In genomic region chr16:89706446-89707260, GRCh38 we compare ENCODE assay signal across 15 cellular contexts. TPM values are rescaled to one million over a fixed set of nuclear protein-coding genes. Genes with fewer than 3 reads are reported as not detected.
DNase-seq lines count a peak whose midpoint lies in the region; ATAC-seq, FAIRE-seq and TF ChIP-seq lines count a peak whose summit lies in the region.
"Had no signal": no experiment of that assay in that cellular context is flagged by ENCODE, and none has a peak within 500 bp of the region (broad histone marks: within the 10 kb centered on the region; RNA-seq: fewer than 3 reads in every experiment).

No MANE protein-coding gene starts in this region.

- H3K36me3 ChIP-seq in ACC112 (ENCODE audit: insufficient read depth, low read length) = no peaks in the 10 kb centered on the region
- no peaks in the 10 kb centered on the region for H3K36me3 ChIP-seq in H7 (replicated peaks; ENCODE audit: control insufficient read depth, insufficient read depth, low read length)
- H3K36me3 ChIP-seq in keratinocyte (ENCODE audit: control insufficient read depth in 2 of 2, extremely low read depth in 1 of 2, insufficient read depth in 2 of 2, low read length in 2 of 2) = peaks cover 0 to 1% of the 10 kb centered on the region in 2 experiments
- H3K36me3 ChIP-seq: pancreas, thyroid gland, WERI-Rb-1 had no signal

- H3K4me1 ChIP-seq in ACC112 (ENCODE audit: control insufficient read depth, insufficient read depth, low read length, unreplicated experiment) (no peaks in the 10 kb centered on the region), keratinocyte (ENCODE audit: control insufficient read depth, extremely low read depth, insufficient read depth, low read length) (peaks cover 9% of the 10 kb centered on the region)
- H3K4me1 ChIP-seq: pancreas had no signal

- no peaks in the 10 kb centered on the region for H3K9me3 ChIP-seq in keratinocyte (ENCODE audit: control insufficient read depth, low read depth, low read length)
- H3K9me3 ChIP-seq: pancreas, thyroid gland had no signal

- H3K27me3 ChIP-seq in ACC112 (ENCODE audit: insufficient read depth, low read length) (no peaks in the 10 kb centered on the region), H7 (ENCODE audit: control insufficient read depth, insufficient read depth, low read length) (peaks cover 3% of the 10 kb centered on the region; the same call in 1 of the 2 replicates), keratinocyte (ENCODE audit: control insufficient read depth, extremely low read depth, insufficient read depth, low read length) (no peaks in the 10 kb centered on the region)
- H3K27me3 ChIP-seq: pancreas, thyroid gland had no signal

- no peak overlapping the region for H2AFZ ChIP-seq in ACC112 (ENCODE audit: low read length, unreplicated experiment)
- H2AFZ ChIP-seq in keratinocyte (ENCODE audit: control insufficient read depth, low read length) = peak overlapping the region; percentile 83

- H3K27ac ChIP-seq in ACC112 (ENCODE audit: low read depth, low read length) = no peak overlapping the region
- H3K27ac ChIP-seq in RWPE1 = peak overlapping the region; percentile 42
- H3K27ac ChIP-seq in keratinocyte (ENCODE audit: control insufficient read depth, insufficient read depth, low read length) = no peak overlapping the region
- H3K27ac ChIP-seq: pancreas, thyroid gland, WERI-Rb-1 had no signal

- POLR2A ChIA-PET in RWPE1 (lab: Yijun Ruan, JAX; ENCODE audit: low non-redundant PET) = interaction anchor here (0.6 kb wide), 1 partner anchor 904 kb away, joined by 5 read pairs; no protein-coding TSS in a partner anchor

- no peak overlapping the region for H3K9ac ChIP-seq in keratinocyte (ENCODE audit: control insufficient read depth, extremely low read depth, insufficient read depth, low read length)

- no peaks in the 10 kb centered on the region for H3K9me1 ChIP-seq in keratinocyte (ENCODE audit: control insufficient read depth, extremely low read depth, insufficient read depth, low read length)

- dilution Hi-C loops in keratinocyte (cut with MboI; ENCODE audit: extremely low pct_ligation_motif_present, low sequenced_read_pairs) = no loop called here

- peak overlapping the region; percentile 74 for H3K4me2 ChIP-seq in keratinocyte (ENCODE audit: control insufficient read depth, extremely low read depth, insufficient read depth, low read depth, low read length)

- DNase-seq in H7 (peak; percentile 56), RWPE1 (ENCODE audit: low spot score) (no peak), keratinocyte (ENCODE audit: low read depth, low spot score) (no peak)
- DNase-seq in activated CD4-positive, CD25-positive, alpha-beta regulatory T cell treated with anti-CD3 and anti-CD28 coated beads, Interleukin-2, amount 50 U/mL, for 72 hours = no peak
- DNase-seq: amniotic stem cell, GOT3, NCI-H187 treated with DMSO at 0.1 percent for 48 hours had no signal

- peak overlapping the region; percentile 15; the same call in 1 of the 2 replicates for H3K4me3 ChIP-seq in ACC112 (ENCODE audit: low read depth, low read length)
- no peak overlapping the region for H3K4me3 ChIP-seq in H7 (ENCODE audit: insufficient read depth, low read depth, low read length)
- no peak overlapping the region for H3K4me3 ChIP-seq in keratinocyte (ENCODE audit: control insufficient read depth in 2 of 3, extremely low read depth in 1 of 3, insufficient read depth in 2 of 3, low read depth in 1 of 3, low read length in 3 of 3)
- H3K4me3 ChIP-seq: thyroid gland had no signal

- TF ChIP-seq CTCF in RWPE1 (conservative IDR thresholded peaks at IDR 0.05; ENCODE audit: low read depth) (no peak), keratinocyte (optimal IDR thresholded peaks at IDR 0.05 in 1 of 3, IDR thresholded peaks at IDR 0.05 in 1 of 3, conservative IDR thresholded peaks at IDR 0.05 in 1 of 3; ENCODE audit: extremely low read depth in 1 of 3, insufficient read depth in 2 of 3, low read length in 3 of 3) (no peak)

- CTCF ChIA-PET in RWPE1 (lab: Yijun Ruan, JAX) = interaction anchor here (0.6 to 1.2 kb wide), 9 partner anchors 12 to 371 kb away, joined by 3 to 7 read pairs (median 5); partner anchors contain the start of genes PRDM7 and VPS9D1

- H3K79me2 ChIP-seq in ACC112 (ENCODE audit: control insufficient read depth, insufficient read depth, low read length, unreplicated experiment) (no peaks in the 10 kb centered on the region), keratinocyte (ENCODE audit: control insufficient read depth, insufficient read depth, low read length) (no peaks in the 10 kb centered on the region)

- no peaks in the 10 kb centered on the region for H4K20me1 ChIP-seq in keratinocyte (ENCODE audit: control insufficient read depth, extremely low read depth, insufficient read depth, low read length)

- FAIRE-seq in keratinocyte (lab: Jason Lieb, UNC) = no peak
- FAIRE-seq: pancreas had no signal

- no peak for ATAC-seq in GM21717 (IDR thresholded peaks at IDR 0.05; ENCODE audit: unreplicated experiment)
- no peak for ATAC-seq in GM18520 (IDR thresholded peaks at IDR 0.05; ENCODE audit: unreplicated experiment)
- no peak for ATAC-seq in HG03432 (IDR thresholded peaks at IDR 0.05; ENCODE audit: unreplicated experiment)
- ATAC-seq: effector memory CD8-positive, alpha-beta T cell had no signal

RNA-seq across cellular contexts. Expression of gene SPATA2L, which starts 5.1 kb away (rescaled TPM):
- 13.5 and 16.0 TPM in 2 replicates for total RNA-seq in H7 (2014; rRNA removed; shearing (Covaris generic))
- polyA plus RNA-seq in keratinocyte = 1.7 to 3.9 TPM (median 2.8 TPM) in 3 replicates
- 2.1 TPM for polyA plus RNA-seq in keratinocyte (2011; ENCODE audit: low read depth)
- polyA plus RNA-seq in keratinocyte (2011; cell fraction: cytosol; rRNA removed) = 1.4 and 4.8 TPM in 2 replicates
- 4.5 and 5.6 TPM in 2 replicates for polyA plus RNA-seq in keratinocyte (2011; cell fraction: nucleus; rRNA removed)
- polyA plus RNA-seq in keratinocyte (2012; ENCODE audit: low replicate concordance) = 3.4 and 3.8 TPM in 2 replicates
- polyA minus RNA-seq in keratinocyte = 1.6 to 2.9 TPM (median 2.3 TPM) in 3 replicates
- 12.9 TPM for polyA minus RNA-seq in keratinocyte (2011; cell fraction: cytosol; rRNA and poly(A)+ RNA removed)
- 4.1 and 6.8 TPM in 2 replicates for polyA minus RNA-seq in keratinocyte (2011; cell fraction: nucleus; rRNA and poly(A)+ RNA removed)

RNA-seq across cellular contexts. Expression of gene VPS9D1, which starts 14.0 kb away (rescaled TPM):
- 1.9 and 4.5 TPM in 2 replicates for total RNA-seq in H7 (2014; rRNA removed; shearing (Covaris generic))
- polyA plus RNA-seq in keratinocyte = 1.6 to 4.0 TPM (median 2.3 TPM) in 3 replicates
- polyA plus RNA-seq in keratinocyte (2011; ENCODE audit: low read depth) = 1.4 TPM
- 1.2 and 2.8 TPM in 2 replicates for polyA plus RNA-seq in keratinocyte (2011; cell fraction: cytosol; rRNA removed)
- polyA plus RNA-seq in keratinocyte (2011; cell fraction: nucleus; rRNA removed) = 7.8 and 12.0 TPM in 2 replicates
- polyA plus RNA-seq in keratinocyte (2012; ENCODE audit: low replicate concordance) = 3.9 and 4.2 TPM in 2 replicates
- polyA minus RNA-seq in keratinocyte = 1.9 to 5.8 TPM (median 2.2 TPM) in 3 replicates
- polyA minus RNA-seq in keratinocyte (2011; cell fraction: cytosol; rRNA and poly(A)+ RNA removed) = 5.0 TPM
- 3.6 and 3.9 TPM in 2 replicates for polyA minus RNA-seq in keratinocyte (2011; cell fraction: nucleus; rRNA and poly(A)+ RNA removed)

RNA-seq across cellular contexts. Expression of gene ZNF276, which starts 14.7 kb away (rescaled TPM):
- 8.0 and 11.4 TPM in 2 replicates for total RNA-seq in H7 (2014; rRNA removed; shearing (Covaris generic))
- 9.3 to 17.9 TPM (median 11.3 TPM) in 3 replicates for polyA plus RNA-seq in keratinocyte
- 19.4 TPM for polyA plus RNA-seq in keratinocyte (2011; ENCODE audit: low read depth)
- 3.4 and 7.4 TPM in 2 replicates for polyA plus RNA-seq in keratinocyte (2011; cell fraction: cytosol; rRNA removed)
- polyA plus RNA-seq in keratinocyte (2011; cell fraction: nucleus; rRNA removed) = 48.4 and 58.6 TPM in 2 replicates
- 10.5 and 13.0 TPM in 2 replicates for polyA plus RNA-seq in keratinocyte (2012; ENCODE audit: low replicate concordance)
- 5.7 to 36.2 TPM (median 17.6 TPM) in 3 replicates for polyA minus RNA-seq in keratinocyte
- 8.1 TPM for polyA minus RNA-seq in keratinocyte (2011; cell fraction: cytosol; rRNA and poly(A)+ RNA removed)
- polyA minus RNA-seq in keratinocyte (2011; cell fraction: nucleus; rRNA and poly(A)+ RNA removed) = 21.3 and 26.8 TPM in 2 replicates

RNA-seq across cellular contexts. Expression of gene CDK10, which starts 20.2 kb away (rescaled TPM):
- 36.5 and 45.0 TPM in 2 replicates for total RNA-seq in H7 (2014; rRNA removed; shearing (Covaris generic))
- 30.6 to 40.1 TPM (median 37.0 TPM) in 3 replicates for polyA plus RNA-seq in keratinocyte
- polyA plus RNA-seq in keratinocyte (2011; ENCODE audit: low read depth) = 43.3 TPM
- 9.6 and 19.5 TPM in 2 replicates for polyA plus RNA-seq in keratinocyte (2011; cell fraction: cytosol; rRNA removed)
- 110 and 132 TPM in 2 replicates for polyA plus RNA-seq in keratinocyte (2011; cell fraction: nucleus; rRNA removed)
- 36.5 and 84.1 TPM in 2 replicates for polyA plus RNA-seq in keratinocyte (2012; ENCODE audit: low replicate concordance)
- 18.9 to 33.6 TPM (median 33.2 TPM) in 3 replicates for polyA minus RNA-seq in keratinocyte
- polyA minus RNA-seq in keratinocyte (2011; cell fraction: cytosol; rRNA and poly(A)+ RNA removed) = 76.5 TPM
- polyA minus RNA-seq in keratinocyte (2011; cell fraction: nucleus; rRNA and poly(A)+ RNA removed) = 25.7 and 28.0 TPM in 2 replicates

RNA-seq across cellular contexts. Expression of gene SPATA33, which starts 49.0 kb away (rescaled TPM):
- 5.5 and 7.0 TPM in 2 replicates for total RNA-seq in H7 (2014; rRNA removed; shearing (Covaris generic))
- 4.5 to 6.0 TPM (median 5.3 TPM) in 3 replicates for polyA plus RNA-seq in keratinocyte
- 2.6 TPM for polyA plus RNA-seq in keratinocyte (2011; ENCODE audit: low read depth)
- 2.2 and 3.2 TPM in 2 replicates for polyA plus RNA-seq in keratinocyte (2011; cell fraction: cytosol; rRNA removed)
- polyA plus RNA-seq in keratinocyte (2011; cell fraction: nucleus; rRNA removed) = 10.7 and 13.5 TPM in 2 replicates
- polyA plus RNA-seq in keratinocyte (2012; ENCODE audit: low replicate concordance) = 2.1 and 6.7 TPM in 2 replicates
- polyA minus RNA-seq in keratinocyte = 3.3 to 5.0 TPM (median 3.6 TPM) in 3 replicates
- polyA minus RNA-seq in keratinocyte (2011; cell fraction: cytosol; rRNA and poly(A)+ RNA removed) = 3.8 TPM
- polyA minus RNA-seq in keratinocyte (2011; cell fraction: nucleus; rRNA and poly(A)+ RNA removed) = 2.3 and 6.4 TPM in 2 replicates
